24 cellular contexts compared by ENCODE assay signal in genomic region chr11:131664246-131664645, GRCh38.
"Had no signal": no experiment of that assay in that cellular context is flagged by ENCODE, and none has a peak within 500 bp of the region (broad histone marks: within the 10 kb centered on the region; RNA-seq: fewer than 3 reads in every experiment).

No MANE protein-coding gene starts in this region.

- H3K36me3 ChIP-seq: breast epithelium, Peyer's patch had no signal

- ATAC-seq: activated CD4-positive, alpha-beta T cell treated with anti-CD3 and anti-CD28 coated beads for 36 hours; activated T-helper 17 cell treated with anti-CD3 and anti-CD28 coated beads, Interleukin-2, amount 50 U/mL, for 72 hours; T-cell had no signal

- H3K9me3 ChIP-seq: breast epithelium, Peyer's patch had no signal

- H3K27me3 ChIP-seq: breast epithelium, Peyer's patch had no signal

- H3K4me3 ChIP-seq: breast epithelium, Peyer's patch had no signal

- H3K4me1 ChIP-seq: breast epithelium, Peyer's patch had no signal

- DNase-seq: activated CD4-positive, alpha-beta memory T cell treated with anti-CD3 and anti-CD28 coated beads, Interleukin-2, amount 10 ng/mL, durations not matched to agents 7 days and 5 days; activated CD4-positive, alpha-beta T cell treated with anti-CD3 and anti-CD28 coated beads for 36 hours; activated CD4-positive, alpha-beta T cell treated with anti-CD3 and anti-CD28 coated beads, Interleukin-2, amount 50 U/mL, for 1 hour; activated gamma-delta T cell; activated naive CD4-positive, alpha-beta T cell treated with anti-CD3 and anti-CD28 coated beads for 36 hours; activated T-cell treated with anti-CD3 and anti-CD28 coated beads for 4 hours; activated T-cell treated with anti-CD3 and anti-CD28 coated beads, Interleukin-2, amount 50 U/mL, for 48 hours; central memory CD4-positive, alpha-beta T cell; MM.1S; NCI-H1105; NCI-H1436 treated with DMSO at 0.1 percent for 48 hours; NCI-H187; NCI-H2081; NCI-H510A treated with DMSO at 0.1 percent for 48 hours; NCI-H69; NK-92 treated with Interleukin-12 subunit alpha and Interleukin-12 subunit beta, amount 100 ng/mL, for 24 hours; Peyer's patch; SIG-M5; T-cell; T-helper 2 cell; T1000 had no signal

- H3K27ac ChIP-seq: breast epithelium, Peyer's patch, VCaP had no signal
